ENCODE assay signal across 8 cellular contexts in genomic region chr9:33721674-33722358, GRCh38.
DNase-seq lines count a peak whose midpoint lies in the region; ATAC-seq and TF ChIP-seq lines count a peak whose summit lies in the region.

No MANE protein-coding gene starts in this region.

- TF ChIP-seq POLR2A in gastroesophageal sphincter (IDR thresholded peaks at IDR 0.05) (no peak), ovary (IDR thresholded peaks at IDR 0.05) (no peak)

- H3K27ac ChIP-seq in MM.1S (ENCODE audit: low read length) (no peak overlapping the region), SJSA1 (no peak overlapping the region), gastroesophageal sphincter (no peak overlapping the region), ovary (no peak overlapping the region), tibial artery (no peak overlapping the region)

- H3K9me2 ChIP-seq in MM.1S (replicated peaks; ENCODE audit: insufficient read depth, low read length) = no peaks in the 10 kb centered on the region

- H2AFZ ChIP-seq in MM.1S (ENCODE audit: low read length) = peak overlapping the region; percentile 79

- WGBS in gastroesophageal sphincter (ENCODE audit: low coverage in 1 of 2), 2 donors = 95 to 100% methylated on average over 1 to 4 of the region's 32 CpGs
- 18 to 20% (median 20%) methylated on average over 32 of the region's 32 CpGs for WGBS in ovary, 3 donors

- no peak overlapping the region for H3K4me3 ChIP-seq in MM.1S (ENCODE audit: low read length)
- H3K4me3 ChIP-seq in SJSA1 = no peak overlapping the region
- H3K4me3 ChIP-seq in gastroesophageal sphincter = no peak overlapping the region
- no peak overlapping the region for H3K4me3 ChIP-seq in ovary
- H3K4me3 ChIP-seq in tibial artery = no peak overlapping the region

- no peak overlapping the region for H3K9ac ChIP-seq in MM.1S (ENCODE audit: low read length)

- H4K20me1 ChIP-seq in MM.1S (ENCODE audit: insufficient read depth, low read length) = no peaks in the 10 kb centered on the region

- H3K9me3 ChIP-seq in MM.1S (replicated peaks; ENCODE audit: insufficient read depth, low read length) (no peaks in the 10 kb centered on the region), SJSA1 (replicated peaks) (no peaks in the 10 kb centered on the region), gastroesophageal sphincter (peaks cover 0 to 4% (median 0%) of the 10 kb centered on the region in 3 donors), ovary (no peaks in the 10 kb centered on the region), tibial artery (no peaks in the 10 kb centered on the region)

- H3F3A ChIP-seq in MM.1S (ENCODE audit: insufficient read depth, low read length) = no peaks in the 10 kb centered on the region

- DNase-seq in D341Med (ENCODE audit: low spot score) = peak; percentile 87
- peak; percentile 79 for DNase-seq in MM.1S
- DNase-seq in SJSA1 (ENCODE audit: low read depth in 1 of 2, low spot score in 2 of 2) = peak; percentile 42 to 55
- peak; percentile 95 for DNase-seq in activated effector memory CD4-positive, alpha-beta T cell treated with anti-CD3 and anti-CD28 coated beads, Interleukin-2, amount 50 U/mL, for 16 hours
- peak; percentile 77 to 93 (median 86) for DNase-seq in ovary
- DNase-seq in tibial artery = peak; percentile 69 to 85

- no peaks in the 10 kb centered on the region for H3K36me3 ChIP-seq in MM.1S (replicated peaks; ENCODE audit: insufficient read depth, low read length)
- no peaks in the 10 kb centered on the region for H3K36me3 ChIP-seq in SJSA1
- no peaks in the 10 kb centered on the region for H3K36me3 ChIP-seq in gastroesophageal sphincter
- H3K36me3 ChIP-seq in ovary = no peaks in the 10 kb centered on the region
- H3K36me3 ChIP-seq in tibial artery = no peaks in the 10 kb centered on the region

- no peaks in the 10 kb centered on the region for H3K27me3 ChIP-seq in MM.1S (replicated peaks; ENCODE audit: insufficient read depth, low read length)
- no peaks in the 10 kb centered on the region for H3K27me3 ChIP-seq in SJSA1 (replicated peaks)
- H3K27me3 ChIP-seq in gastroesophageal sphincter = no peaks in the 10 kb centered on the region
- H3K27me3 ChIP-seq in ovary = no peaks in the 10 kb centered on the region
- peaks cover 0 to 4% of the 10 kb centered on the region in 2 donors for H3K27me3 ChIP-seq in tibial artery

- H3K4me1 ChIP-seq in MM.1S (ENCODE audit: low read length) (no peaks in the 10 kb centered on the region), SJSA1 (replicated peaks) (no peaks in the 10 kb centered on the region), gastroesophageal sphincter (peaks cover 0 to 20% (median 4%) of the 10 kb centered on the region in 3 donors), ovary (ENCODE audit: insufficient read depth) (peaks cover 4% of the 10 kb centered on the region), tibial artery (peaks cover 0 to 20% (median 12%) of the 10 kb centered on the region in 4 donors)

- intact Hi-C loops in ovary (cut with DNase I) = loop anchor here in 3 of 4 donors (2.0 to 5.0 kb wide), 2 partner anchors 97 to 100 kb away; no protein-coding TSS in a partner anchor
- intact Hi-C loops in tibial artery (cut with DNase I; ENCODE audit: low total_unique reads) = loop anchor here (2.0 kb wide), 1 partner anchor 99 kb away; no protein-coding TSS in a partner anchor

- TF ChIP-seq EP300 in gastroesophageal sphincter (IDR thresholded peaks at IDR 0.05) (no peak), ovary (IDR thresholded peaks at IDR 0.05) (no peak)

- H3K79me2 ChIP-seq in MM.1S (ENCODE audit: low read length) = no peaks in the 10 kb centered on the region

- TF ChIP-seq CTCF in MM.1S (IDR thresholded peaks at IDR 0.05; ENCODE audit: low read length) = peak; percentile 99
- peak in 3 of 4 experiments; percentile 100 for TF ChIP-seq CTCF in gastroesophageal sphincter (IDR thresholded peaks at IDR 0.05)
- peak; percentile 92 to 97 (median 93) for TF ChIP-seq CTCF in ovary (IDR thresholded peaks at IDR 0.05)
- TF ChIP-seq CTCF in tibial artery (IDR thresholded peaks at IDR 0.05) = peak; percentile 100

- peak overlapping the region; percentile 40; the same call in 1 of the 2 replicates for H3K4me2 ChIP-seq in MM.1S (ENCODE audit: low read depth, low read length)

- ATAC-seq in GM21723 (IDR thresholded peaks at IDR 0.05; ENCODE audit: unreplicated experiment) (peak; percentile 76), gastroesophageal sphincter (peak; percentile 87)
